ENCODE assay signal across 28 cellular contexts in genomic region chr10:9645404-9645803, GRCh38.
"Had no signal": no experiment of that assay in that cellular context is flagged by ENCODE, and none has a peak within 500 bp of the region (broad histone marks: within the 10 kb centered on the region; RNA-seq: fewer than 3 reads in every experiment).

No MANE protein-coding gene starts in this region.

- DNase-seq: colonic mucosa; cortex of kidney; dermis blood vessel endothelial cell; dorsolateral prefrontal cortex; effector CD4-positive, alpha-beta T cell; effector CD8-positive, alpha-beta T cell; effector memory CD4-positive, alpha-beta T cell; effector memory CD8-positive, alpha-beta T cell; endodermal cell; erythroblast; esophagus squamous epithelium; foreskin fibroblast; foreskin keratinocyte; foreskin melanocyte; gastrocnemius medialis; glutamatergic neuron; head of caudate nucleus; heart left ventricle; heart right ventricle had no signal

- H3K27ac ChIP-seq: colonic mucosa, coronary artery, dorsolateral prefrontal cortex, epithelial cell of prostate, esophagus muscularis mucosa, esophagus squamous epithelium, foreskin keratinocyte, gastrocnemius medialis, gastroesophageal sphincter, heart left ventricle, heart right ventricle had no signal

- H3K4me3 ChIP-seq: colonic mucosa, coronary artery, dorsolateral prefrontal cortex, esophagus muscularis mucosa, esophagus squamous epithelium, gastrocnemius medialis, gastroesophageal sphincter, heart left ventricle, heart right ventricle had no signal

- H3K27me3 ChIP-seq: colonic mucosa, esophagus muscularis mucosa, esophagus squamous epithelium, foreskin keratinocyte, gastrocnemius medialis, gastroesophageal sphincter, heart left ventricle, heart right ventricle had no signal

- H3K4me1 ChIP-seq: colonic mucosa, esophagus muscularis mucosa, esophagus squamous epithelium, foreskin keratinocyte, gastrocnemius medialis, gastroesophageal sphincter, heart left ventricle, heart right ventricle had no signal

- H3K9me3 ChIP-seq: colonic mucosa, esophagus squamous epithelium, gastrocnemius medialis had no signal

- FAIRE-seq: colon, endometrium, endothelial cell of umbilical vein, frontal cortex had no signal

- H3K36me3 ChIP-seq: colonic mucosa, esophagus muscularis mucosa, esophagus squamous epithelium, gastrocnemius medialis, gastroesophageal sphincter, heart left ventricle, heart right ventricle had no signal

- ATAC-seq: effector memory CD8-positive, alpha-beta T cell; esophagus mucosa; foreskin keratinocyte; gastrocnemius medialis; gastroesophageal sphincter; heart left ventricle; heart right ventricle had no signal
